ENCODE assay signal across 14 cellular contexts in genomic region chr3:167872941-167873340, GRCh38.
A peak's percentile ranks its signal among the peaks of the same experiment; 100 is the strongest.
DNase-seq lines count a peak whose midpoint lies in the region; ATAC-seq, FAIRE-seq and TF ChIP-seq lines count a peak whose summit lies in the region.
"Had no signal": no experiment of that assay in that cellular context is flagged by ENCODE, and none has a peak within 500 bp of the region (broad histone marks: within the 10 kb centered on the region; RNA-seq: fewer than 3 reads in every experiment).

No MANE protein-coding gene starts in this region.

- TF ChIP-seq EP300 in HepG2 (IDR thresholded peaks at IDR 0.05; ENCODE audit: low read depth in 2 of 2, low read length in 2 of 2) (no peak), HepG2 (CRISPR knock-in tag; IDR thresholded peaks at IDR 0.05; ENCODE audit: borderline replicate concordance) (no peak)

- BruUV-seq in HepG2 (replicated peaks; lab: Mats Ljungman, UMichigan), result no TSS peak

- FAIRE-seq in HepG2 (lab: Jason Lieb, UNC) (no peak), bronchial epithelial cell (lab: Jason Lieb, UNC) (no peak)
- FAIRE-seq: endothelial cell of umbilical vein, H54 had no signal

- DNase-seq in HepG2 (ENCODE audit: low spot score), result no peak
- no peak for DNase-seq in right lobe of liver
- DNase-seq in NAMALWA (ENCODE audit: low spot score), result peak; percentile 16
- peak; percentile 29 for DNase-seq in bronchial epithelial cell (ENCODE audit: low read depth)
- no peak for DNase-seq in activated naive CD8-positive, alpha-beta T cell treated with anti-CD3 and anti-CD28 coated beads, Interleukin-2, amount 50 U/mL, for 24 hours
- no peak for DNase-seq in HuH-7.5 (ENCODE audit: low spot score)
- DNase-seq in A172 (ENCODE audit: low spot score), result no peak
- DNase-seq: activated T-cell treated with anti-CD3 and anti-CD28 coated beads, Interleukin-2, amount 50 U/mL, for 24 hours; CD4-positive, CD25-positive, alpha-beta regulatory T cell; mesendoderm; stimulated activated naive B cell treated with anti-CD40 and anti-IgM and Interleukin-4, amounts not matched to agents 10 μg/mL and 1 μg/mL and 100 μg/mL, for 72 hours had no signal

- no peaks in the 10 kb centered on the region for H3K36me3 ChIP-seq in HepG2 (replicated peaks in 1 of 2; ENCODE audit: control insufficient read depth in 1 of 2, insufficient read depth in 2 of 2, low read length in 2 of 2)
- no peaks in the 10 kb centered on the region for H3K36me3 ChIP-seq in right lobe of liver
- no peaks in the 10 kb centered on the region for H3K36me3 ChIP-seq in bronchial epithelial cell (ENCODE audit: control insufficient read depth, insufficient read depth, low read length)

- no peaks in the 10 kb centered on the region for H3K27me3 ChIP-seq in HepG2 (ENCODE audit: control insufficient read depth in 1 of 2, insufficient read depth in 2 of 2, low read length in 2 of 2)
- H3K27me3 ChIP-seq in right lobe of liver, result no peaks in the 10 kb centered on the region
- H3K27me3 ChIP-seq in bronchial epithelial cell (ENCODE audit: control insufficient read depth, insufficient read depth, low read length), result no peaks in the 10 kb centered on the region

- TF ChIP-seq POLR2A in HepG2 (IDR thresholded peaks at IDR 0.05; ENCODE audit: insufficient read depth in 1 of 2, low read depth in 2 of 2, low read length in 2 of 2) (no peak), right lobe of liver (IDR thresholded peaks at IDR 0.05) (no peak)

- H3K4me3 ChIP-seq in HepG2 (replicated peaks in 1 of 3; ENCODE audit: insufficient read depth in 1 of 3, low read depth in 2 of 3, low read length in 3 of 3), result no peak overlapping the region
- no peak overlapping the region for H3K4me3 ChIP-seq in right lobe of liver
- no peak overlapping the region for H3K4me3 ChIP-seq in bronchial epithelial cell (ENCODE audit: low read depth, low read length)

- H3K27me3 Mint-ChIP-seq in activated naive CD8-positive, alpha-beta T cell treated with anti-CD3 and anti-CD28 coated beads, Interleukin-2, amount 50 U/mL, for 24 hours, result peaks cover 3% of the 10 kb centered on the region

- POLR2A ChIA-PET in HepG2 (lab: Yijun Ruan, JAX), result no interaction called here

- H3K4me1 Mint-ChIP-seq in activated naive CD8-positive, alpha-beta T cell treated with anti-CD3 and anti-CD28 coated beads, Interleukin-2, amount 50 U/mL, for 24 hours, result no peaks in the 10 kb centered on the region
- H3K4me1 Mint-ChIP-seq: CD4-positive, CD25-positive, alpha-beta regulatory T cell had no signal

- intact Hi-C loops in HepG2 (cut with micrococcal nuclease; ENCODE audit: unreplicated experiment), result no loop called here
- intact Hi-C loops in right lobe of liver (cut with DNase I), result no loop called here

- H3K27ac Mint-ChIP-seq in activated naive CD8-positive, alpha-beta T cell treated with anti-CD3 and anti-CD28 coated beads, Interleukin-2, amount 50 U/mL, for 24 hours, result no peak overlapping the region
- H3K27ac Mint-ChIP-seq: activated T-cell treated with anti-CD3 and anti-CD28 coated beads, Interleukin-2, amount 50 U/mL, for 24 hours; CD4-positive, CD25-positive, alpha-beta regulatory T cell; stimulated activated naive B cell treated with anti-CD40 and anti-IgM and Interleukin-4, amounts not matched to agents 10 μg/mL and 1 μg/mL and 100 μg/mL, for 72 hours had no signal

- WGBS in HepG2 (ENCODE audit: low lambda C conversion rate), result 0% methylated on average over 1 of the region's 1 CpG
- WGBS in right lobe of liver (ENCODE audit: insufficient coverage, low coverage, low lambda C conversion rate, missing lambda C conversion rate), result 41% methylated on average over 1 of the region's 1 CpG

- no peaks in the 10 kb centered on the region for H3K4me1 ChIP-seq in HepG2 (ENCODE audit: insufficient read depth, low read length)
- H3K4me1 ChIP-seq in right lobe of liver, result no peaks in the 10 kb centered on the region

- no peaks in the 10 kb centered on the region for H3K9me3 Mint-ChIP-seq in activated naive CD8-positive, alpha-beta T cell treated with anti-CD3 and anti-CD28 coated beads, Interleukin-2, amount 50 U/mL, for 24 hours
- H3K9me3 Mint-ChIP-seq: activated T-cell treated with anti-CD3 and anti-CD28 coated beads, Interleukin-2, amount 50 U/mL, for 24 hours; CD4-positive, CD25-positive, alpha-beta regulatory T cell had no signal

- no peaks in the 10 kb centered on the region for H3K36me3 Mint-ChIP-seq in activated naive CD8-positive, alpha-beta T cell treated with anti-CD3 and anti-CD28 coated beads, Interleukin-2, amount 50 U/mL, for 24 hours (ENCODE audit: low read depth)
- H3K36me3 Mint-ChIP-seq: CD4-positive, CD25-positive, alpha-beta regulatory T cell; stimulated activated naive B cell treated with anti-CD40 and anti-IgM and Interleukin-4, amounts not matched to agents 10 μg/mL and 1 μg/mL and 100 μg/mL, for 72 hours had no signal

- ATAC-seq in HepG2 (no peak), right lobe of liver (no peak), HG02938 (IDR thresholded peaks at IDR 0.05; ENCODE audit: unreplicated experiment) (no peak)
- no peak for ATAC-seq in activated naive CD8-positive, alpha-beta T cell treated with anti-CD3 and anti-CD28 coated beads, Interleukin-2, amount 50 U/mL, for 24 hours
- ATAC-seq: stimulated activated naive B cell treated with anti-CD40 and anti-IgM and Interleukin-4, amounts not matched to agents 10 μg/mL and 1 μg/mL and 100 μg/mL, for 72 hours had no signal

- no peaks in the 10 kb centered on the region for H3K79me2 ChIP-seq in HepG2 (ENCODE audit: insufficient read depth, low read length)

- H3K27ac ChIP-seq in HepG2 (ENCODE audit: extremely low read length, insufficient read depth, low read length) (no peak overlapping the region), right lobe of liver (no peak overlapping the region)

- no peak for TF ChIP-seq RAD21 in HepG2 (CRISPR knock-in tag; IDR thresholded peaks at IDR 0.05)

- CTCF ChIA-PET in HepG2 (lab: Yijun Ruan, JAX; ENCODE audit: low intra/inter-chr PET ratio, low total read pairs), result no interaction called here

- H3K4me2 ChIP-seq in HepG2 (ENCODE audit: low read depth, low read length), result no peak overlapping the region

- H3K4me3 Mint-ChIP-seq in activated naive CD8-positive, alpha-beta T cell treated with anti-CD3 and anti-CD28 coated beads, Interleukin-2, amount 50 U/mL, for 24 hours, result no peak overlapping the region
- H3K4me3 Mint-ChIP-seq: activated T-cell treated with anti-CD3 and anti-CD28 coated beads, Interleukin-2, amount 50 U/mL, for 24 hours; CD4-positive, CD25-positive, alpha-beta regulatory T cell; stimulated activated naive B cell treated with anti-CD40 and anti-IgM and Interleukin-4, amounts not matched to agents 10 μg/mL and 1 μg/mL and 100 μg/mL, for 72 hours had no signal

- H3K9ac ChIP-seq in HepG2 (ENCODE audit: insufficient read depth, low read depth, low read length), result no peak overlapping the region

- no peaks in the 10 kb centered on the region for H3K9me3 ChIP-seq in HepG2 (ENCODE audit: low read length)
- no peaks in the 10 kb centered on the region for H3K9me3 ChIP-seq in right lobe of liver

- in situ Hi-C loops in HepG2 (cut with HindIII; ENCODE audit: extremely low pct_ligation_motif_present, low pct_unique_long_range_greater_than_20kb), result no loop called here

- no peak for TF ChIP-seq CTCF in HepG2 (CRISPR knock-in tag; IDR thresholded peaks at IDR 0.05)
- TF ChIP-seq CTCF in right lobe of liver (IDR thresholded peaks at IDR 0.05), result no peak
- peak; percentile 14 for TF ChIP-seq CTCF in bronchial epithelial cell (IDR thresholded peaks at IDR 0.05; ENCODE audit: insufficient read depth, low read length, severe bottlenecking)

- no peaks in the 10 kb centered on the region for H4K20me1 ChIP-seq in HepG2 (ENCODE audit: insufficient read depth, low read length)

- no peak overlapping the region for H2AFZ ChIP-seq in HepG2 (ENCODE audit: low read length)

TF ChIP-seq in HepG2, 621 proteins besides CTCF, POLR2A, EP300 and RAD21:
- TF ChIP-seq TEAD2 (CRISPR knock-in tag; IDR thresholded peaks at IDR 0.05) (no peak), XRCC5 (optimal IDR thresholded peaks at IDR 0.05; ENCODE audit: low read length) (no peak), ZNF83 (CRISPR knock-in tag; IDR thresholded peaks at IDR 0.05; ENCODE audit: borderline replicate concordance) (no peak), SPEN (CRISPR knock-in tag; IDR thresholded peaks at IDR 0.05; ENCODE audit: low read depth) (no peak), STAG1 (CRISPR knock-in tag; IDR thresholded peaks at IDR 0.05) (peak; percentile 26; the same call in 1 of the 2 replicates), KMT2A (CRISPR knock-in tag; IDR thresholded peaks at IDR 0.05) (no peak), ZNF7 (CRISPR knock-in tag; IDR thresholded peaks at IDR 0.05) (no peak)

Comparison
In these comparisons a context has a peak if more than half of its experiments do, and no peak if none do; other contexts are left out.
1. DNase-seq: peak in NAMALWA (single experiment) and bronchial epithelial cell (single experiment); none in HepG2 (single experiment), right lobe of liver (0 of 3), activated naive CD8-positive, alpha-beta T cell treated with anti-CD3 and anti-CD28 coated beads, Interleukin-2, amount 50 U/mL, for 24 hours (single experiment), HuH-7.5 (single experiment) and A172 (single experiment).